Comparison of ENCODE assay signal across 18 cellular contexts in genomic region chr7:83806538-83806937, GRCh38.
A peak's percentile ranks its signal among the peaks of the same experiment; 100 is the strongest.
DNase-seq lines count a peak whose midpoint lies in the region; TF ChIP-seq lines count a peak whose summit lies in the region.
"Had no signal": no experiment of that assay in that cellular context is flagged by ENCODE, and none has a peak within 500 bp of the region (broad histone marks: within the 10 kb centered on the region; RNA-seq: fewer than 3 reads in every experiment).

No MANE protein-coding gene starts in this region.

- no peaks in the 10 kb centered on the region for H3K36me3 Mint-ChIP-seq in mesothelial cell of epicardium
- H3K36me3 Mint-ChIP-seq: CD4-positive, CD25-positive, alpha-beta regulatory T cell; CD8-positive, alpha-beta memory T cell had no signal

- H3K27ac ChIP-seq in neural cell (ENCODE audit: low read length) = peak overlapping the region; percentile 57
- H3K27ac ChIP-seq: GM23248 had no signal

- H3K27me3 Mint-ChIP-seq in mesothelial cell of epicardium (ENCODE audit: low read depth) = no peaks in the 10 kb centered on the region
- H3K27me3 Mint-ChIP-seq: CD4-positive, CD25-positive, alpha-beta regulatory T cell; CD8-positive, alpha-beta memory T cell had no signal

- H3F3A ChIP-seq in neural cell (ENCODE audit: insufficient read depth, low read length, poor library complexity, severe bottlenecking) = no peaks in the 10 kb centered on the region

- H3K9me3 Mint-ChIP-seq in mesothelial cell of epicardium = peaks cover 7% of the 10 kb centered on the region

- no peak overlapping the region for H3K4me3 Mint-ChIP-seq in mesothelial cell of epicardium
- H3K4me3 Mint-ChIP-seq: CD4-positive, CD25-positive, alpha-beta regulatory T cell; CD8-positive, alpha-beta memory T cell had no signal

- H3K9me2 ChIP-seq in neural cell (ENCODE audit: insufficient read depth, low read length) = no peaks in the 10 kb centered on the region

- no peak overlapping the region for H3K4me3 ChIP-seq in neural cell (ENCODE audit: low read length)
- H3K4me3 ChIP-seq: GM23248 had no signal

- H3K36me3 ChIP-seq in neural cell (ENCODE audit: insufficient read depth, low read length) = no peaks in the 10 kb centered on the region
- H3K36me3 ChIP-seq: BE2C had no signal

- TF ChIP-seq RAD21 in neural cell (conservative IDR thresholded peaks at IDR 0.05) = no peak

- no peaks in the 10 kb centered on the region for H3K79me2 ChIP-seq in neural cell (replicated peaks; ENCODE audit: insufficient read depth, low read length)

- TF ChIP-seq CTCF in neural cell (IDR thresholded peaks at IDR 0.05; ENCODE audit: poor library complexity, severe bottlenecking) (no peak), mesothelial cell of epicardium (IDR thresholded peaks at IDR 0.05; ENCODE audit: unreplicated experiment) (no peak)

- H3K9me3 ChIP-seq in neural cell (ENCODE audit: low read length) = no peaks in the 10 kb centered on the region
- H3K9me3 ChIP-seq: BE2C had no signal

- no peaks in the 10 kb centered on the region for H3K27me3 ChIP-seq in neural cell (ENCODE audit: insufficient read depth, low read depth, low read length)
- H3K27me3 ChIP-seq: BE2C had no signal

- TF ChIP-seq EP300 in neural cell (conservative IDR thresholded peaks at IDR 0.05; ENCODE audit: poor library complexity, severe bottlenecking) = peak; percentile 98

- H3K27ac Mint-ChIP-seq in mesothelial cell of epicardium = no peak overlapping the region
- H3K27ac Mint-ChIP-seq: CD4-positive, CD25-positive, alpha-beta regulatory T cell; CD8-positive, alpha-beta memory T cell had no signal

- no peak overlapping the region for H2AFZ ChIP-seq in neural cell (ENCODE audit: low read depth, low read length)
- H2AFZ ChIP-seq: GM23248 had no signal

- no peaks in the 10 kb centered on the region for H3K4me1 Mint-ChIP-seq in mesothelial cell of epicardium
- H3K4me1 Mint-ChIP-seq: CD4-positive, CD25-positive, alpha-beta regulatory T cell; CD8-positive, alpha-beta memory T cell had no signal

- H3K4me2 ChIP-seq in neural cell (ENCODE audit: low read length) = no peak overlapping the region

- no peak overlapping the region for H3K9ac ChIP-seq in neural cell (ENCODE audit: low read length)
- H3K9ac ChIP-seq: GM23248 had no signal

- DNase-seq in NCI-H2227 (lab: John Stamatoyannopoulos, UW; ENCODE audit: unreplicated experiment) (peak; percentile 38), NCI-H524 treated with DMSO at 0.1 percent for 48 hours (lab: John Stamatoyannopoulos, UW) (peak; percentile 96), dermis blood vessel endothelial cell (no peak), mesothelial cell of epicardium (ENCODE audit: low spot score in 2 of 2, unreplicated experiment in 2 of 2) (no peak)
- no peak for DNase-seq in stimulated activated CD4-positive, alpha-beta T cell treated with anti-CD3 and anti-CD28 coated beads, Interleukin-4, amount 100 ng/mL, for 24 hours
- DNase-seq: ACHN; BE2C; C1 segment of cervical spinal cord; CD4-positive, CD25-positive, alpha-beta regulatory T cell; CD8-positive, alpha-beta memory T cell; COR-L47; DMS 273 treated with DMSO at 0.1 percent for 48 hours; DMS53; DND-41; EL; GM23248; HCEC 1CT had no signal

- no peaks in the 10 kb centered on the region for H4K20me1 ChIP-seq in neural cell (ENCODE audit: insufficient read depth)

TF ChIP-seq in neural cell, 6 proteins besides CTCF, POLR2A, EP300 and RAD21:
- TF ChIP-seq, protein P1, sequence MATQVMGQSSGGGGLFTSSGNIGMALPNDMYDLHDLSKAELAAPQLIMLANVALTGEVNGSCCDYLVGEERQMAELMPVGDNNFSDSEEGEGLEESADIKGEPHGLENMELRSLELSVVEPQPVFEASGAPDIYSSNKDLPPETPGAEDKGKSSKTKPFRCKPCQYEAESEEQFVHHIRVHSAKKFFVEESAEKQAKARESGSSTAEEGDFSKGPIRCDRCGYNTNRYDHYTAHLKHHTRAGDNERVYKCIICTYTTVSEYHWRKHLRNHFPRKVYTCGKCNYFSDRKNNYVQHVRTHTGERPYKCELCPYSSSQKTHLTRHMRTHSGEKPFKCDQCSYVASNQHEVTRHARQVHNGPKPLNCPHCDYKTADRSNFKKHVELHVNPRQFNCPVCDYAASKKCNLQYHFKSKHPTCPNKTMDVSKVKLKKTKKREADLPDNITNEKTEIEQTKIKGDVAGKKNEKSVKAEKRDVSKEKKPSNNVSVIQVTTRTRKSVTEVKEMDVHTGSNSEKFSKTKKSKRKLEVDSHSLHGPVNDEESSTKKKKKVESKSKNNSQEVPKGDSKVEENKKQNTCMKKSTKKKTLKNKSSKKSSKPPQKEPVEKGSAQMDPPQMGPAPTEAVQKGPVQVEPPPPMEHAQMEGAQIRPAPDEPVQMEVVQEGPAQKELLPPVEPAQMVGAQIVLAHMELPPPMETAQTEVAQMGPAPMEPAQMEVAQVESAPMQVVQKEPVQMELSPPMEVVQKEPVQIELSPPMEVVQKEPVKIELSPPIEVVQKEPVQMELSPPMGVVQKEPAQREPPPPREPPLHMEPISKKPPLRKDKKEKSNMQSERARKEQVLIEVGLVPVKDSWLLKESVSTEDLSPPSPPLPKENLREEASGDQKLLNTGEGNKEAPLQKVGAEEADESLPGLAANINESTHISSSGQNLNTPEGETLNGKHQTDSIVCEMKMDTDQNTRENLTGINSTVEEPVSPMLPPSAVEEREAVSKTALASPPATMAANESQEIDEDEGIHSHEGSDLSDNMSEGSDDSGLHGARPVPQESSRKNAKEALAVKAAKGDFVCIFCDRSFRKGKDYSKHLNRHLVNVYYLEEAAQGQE (IDR thresholded peaks at IDR 0.05; ENCODE audit: borderline replicate concordance) = peak; percentile 79
- peak; percentile 81 for TF ChIP-seq POLR2AphosphoS5 (IDR thresholded peaks at IDR 0.05)
- TF ChIP-seq MXI1 (conservative IDR thresholded peaks at IDR 0.05; ENCODE audit: poor library complexity, severe bottlenecking) = no peak

Comparison
In these comparisons a context has a peak if more than half of its experiments do, and no peak if none do; other contexts are left out.
1. DNase-seq: peak in NCI-H2227 (single experiment) and NCI-H524 treated with DMSO at 0.1 percent for 48 hours (single experiment); none in dermis blood vessel endothelial cell (single experiment), stimulated activated CD4-positive, alpha-beta T cell treated with anti-CD3 and anti-CD28 coated beads, Interleukin-4, amount 100 ng/mL, for 24 hours (single experiment) and mesothelial cell of epicardium (0 of 2).